Comparison of ENCODE assay signal across 21 cellular contexts in genomic region chr12:63480186-63480585, GRCh38.
DNase-seq lines count a peak whose midpoint lies in the region; FAIRE-seq and TF ChIP-seq lines count a peak whose summit lies in the region.
"Had no signal": no experiment of that assay in that cellular context is flagged by ENCODE, and none has a peak within 500 bp of the region (broad histone marks: within the 10 kb centered on the region; RNA-seq: fewer than 3 reads in every experiment).

No MANE protein-coding gene starts in this region.

- H3K4me1 Mint-ChIP-seq in activated T-helper 1 cell treated with anti-CD3 and anti-CD28 coated beads, Interleukin-12 subunit alpha, Interleukin-12 subunit beta, Interleukin-2, Interleukin-4 antibody, amounts not matched to agents 30 ng/mL and 10 ng/mL and 1 ng/mL, durations not matched to agents 14 hours and 24 hours and 36 hours (ENCODE audit: low read depth) = no peaks in the 10 kb centered on the region

- H3K36me3 Mint-ChIP-seq in activated T-helper 1 cell treated with anti-CD3 and anti-CD28 coated beads, Interleukin-12 subunit alpha, Interleukin-12 subunit beta, Interleukin-2, Interleukin-4 antibody, amounts not matched to agents 30 ng/mL and 10 ng/mL and 1 ng/mL, durations not matched to agents 14 hours and 24 hours and 36 hours (ENCODE audit: low read depth) = no peaks in the 10 kb centered on the region
- H3K36me3 Mint-ChIP-seq: CD4-positive, CD25-positive, alpha-beta regulatory T cell had no signal

- FAIRE-seq in islet of Langerhans (lab: Jason Lieb, UNC) = peak; percentile 24
- no peak for FAIRE-seq in D721Med (lab: Jason Lieb, UNC)
- FAIRE-seq: A549 had no signal

- H3K4me3 Mint-ChIP-seq in activated T-helper 1 cell treated with anti-CD3 and anti-CD28 coated beads, Interleukin-12 subunit alpha, Interleukin-12 subunit beta, Interleukin-2, Interleukin-4 antibody, amounts not matched to agents 30 ng/mL and 10 ng/mL and 1 ng/mL, durations not matched to agents 14 hours and 24 hours and 36 hours = no peak overlapping the region
- H3K4me3 Mint-ChIP-seq: CD4-positive, CD25-positive, alpha-beta regulatory T cell had no signal

- H3K27me3 Mint-ChIP-seq in activated T-helper 1 cell treated with anti-CD3 and anti-CD28 coated beads, Interleukin-12 subunit alpha, Interleukin-12 subunit beta, Interleukin-2, Interleukin-4 antibody, amounts not matched to agents 30 ng/mL and 10 ng/mL and 1 ng/mL, durations not matched to agents 14 hours and 24 hours and 36 hours (ENCODE audit: insufficient read depth) = no peaks in the 10 kb centered on the region

- in situ Hi-C loops in astrocyte of the spinal cord (cut with HindIII; ENCODE audit: low sequenced_read_pairs) = no loop called here

- intact Hi-C loops in activated T-helper 1 cell treated with anti-CD3 and anti-CD28 coated beads, Interleukin-12 subunit alpha, Interleukin-12 subunit beta, Interleukin-2, Interleukin-4 antibody, amounts not matched to agents 30 ng/mL and 10 ng/mL and 1 ng/mL, durations not matched to agents 14 hours and 24 hours and 36 hours (cut with micrococcal nuclease) = no loop called here

- no peaks in the 10 kb centered on the region for H3K9me3 Mint-ChIP-seq in activated T-helper 1 cell treated with anti-CD3 and anti-CD28 coated beads, Interleukin-12 subunit alpha, Interleukin-12 subunit beta, Interleukin-2, Interleukin-4 antibody, amounts not matched to agents 30 ng/mL and 10 ng/mL and 1 ng/mL, durations not matched to agents 14 hours and 24 hours and 36 hours

- no peak overlapping the region for H3K4me3 ChIP-seq in astrocyte of the spinal cord (ENCODE audit: low read depth, low read length)
- H3K4me3 ChIP-seq: A549, Peyer's patch, SJCRH30 had no signal

- no peak overlapping the region for H3K27ac Mint-ChIP-seq in activated T-helper 1 cell treated with anti-CD3 and anti-CD28 coated beads, Interleukin-12 subunit alpha, Interleukin-12 subunit beta, Interleukin-2, Interleukin-4 antibody, amounts not matched to agents 30 ng/mL and 10 ng/mL and 1 ng/mL, durations not matched to agents 14 hours and 24 hours and 36 hours
- H3K27ac Mint-ChIP-seq: CD4-positive, CD25-positive, alpha-beta regulatory T cell had no signal

- DNase-seq in CD1c-positive myeloid dendritic cell (ENCODE audit: extremely low spot score) (peak; percentile 1), HS-5 (ENCODE audit: low read depth) (peak; percentile 20), astrocyte of the spinal cord (ENCODE audit: low read depth, low spot score) (peak; percentile 9), superior temporal gyrus (ENCODE audit: extremely low spot score) (no peak), D721Med (ENCODE audit: insufficient read length, low spot score) (no peak)
- DNase-seq in activated T-helper 1 cell treated with anti-CD3 and anti-CD28 coated beads, Interleukin-12 subunit alpha, Interleukin-12 subunit beta, Interleukin-2, Interleukin-4 antibody, amounts not matched to agents 30 ng/mL and 10 ng/mL and 1 ng/mL, durations not matched to agents 14 hours and 24 hours and 36 hours (ENCODE audit: low spot score) = no peak
- DNase-seq: BE2C; CD4-positive, CD25-positive, alpha-beta regulatory T cell; COR-L47; DMS 273 treated with DMSO at 0.1 percent for 48 hours; DMS79 treated with DMSO at 0.1 percent for 48 hours; KBM-7; NCI-H1092 treated with DMSO at 0.1 percent for 48 hours; NCI-H1436 treated with DMSO at 0.1 percent for 48 hours; NCI-H2029; NCI-H2227 treated with DMSO at 0.1 percent for 48 hours; NCI-H510A; Peyer's patch; SJCRH30 had no signal

- TF ChIP-seq CTCF in astrocyte of the spinal cord (IDR thresholded peaks at IDR 0.05; ENCODE audit: low read depth, low read length) = no peak
- TF ChIP-seq CTCF in D721Med (IDR thresholded peaks at IDR 0.05; ENCODE audit: insufficient read depth, missing control alignments) = no peak

Comparison
In these comparisons a context has a peak if more than half of its experiments do, and no peak if none do; other contexts are left out.
1. DNase-seq: peak in CD1c-positive myeloid dendritic cell (single experiment), HS-5 (single experiment) and astrocyte of the spinal cord (single experiment); none in superior temporal gyrus (single experiment), D721Med (single experiment) and activated T-helper 1 cell treated with anti-CD3 and anti-CD28 coated beads, Interleukin-12 subunit alpha, Interleukin-12 subunit beta, Interleukin-2, Interleukin-4 antibody, amounts not matched to agents 30 ng/mL and 10 ng/mL and 1 ng/mL, durations not matched to agents 14 hours and 24 hours and 36 hours (single experiment).